ENCODE assay signal across 7 cellular contexts in genomic region chr7:120895253-120895652, GRCh38. TPM values are rescaled to one million over a fixed set of nuclear protein-coding genes. Genes with fewer than 3 reads are reported as not detected.
"Had no signal": no experiment of that assay in that cellular context is flagged by ENCODE, and none has a peak within 500 bp of the region (broad histone marks: within the 10 kb centered on the region; RNA-seq: fewer than 3 reads in every experiment).

No MANE protein-coding gene starts in this region.

RNA-seq across cellular contexts. Expression of gene TSPAN12, which starts 37.3 kb away (rescaled TPM):
- total RNA-seq: activated naive CD4-positive, alpha-beta T cell treated with anti-CD3 and anti-CD28 coated beads for 36 hours; activated naive CD4-positive, alpha-beta T cell treated with anti-CD3 and anti-CD28 coated beads, Interleukin-2, amount 50 U/mL, for 72 hours; activated naive CD8-positive, alpha-beta T cell treated with anti-CD3 and anti-CD28 coated beads for 36 hours; activated naive CD8-positive, alpha-beta T cell treated with anti-CD3 and anti-CD28 coated beads, Interleukin-2, amount 10 ng/mL, durations not matched to agents 7 days and 5 days; activated T-helper 1 cell treated with anti-CD3 and anti-CD28 coated beads, Interleukin-12 subunit alpha, Interleukin-12 subunit beta, Interleukin-2, Interleukin-4 antibody, amounts not matched to agents 30 ng/mL and 10 ng/mL and 1 ng/mL, durations not matched to agents 14 hours and 24 hours and 36 hours; activated T-helper 17 cell treated with anti-CD3 and anti-CD28 coated beads, Interleukin-2, amount 50 U/mL, for 72 hours; activated T-helper 2 cell treated with anti-CD3 and anti-CD28 coated beads, Interferon-gamma antibody, Interleukin-2, Interleukin-4, amounts not matched to agents 10 μg/mL and 5 μg/mL and 100 μg/mL, durations not matched to agents 14 hours and 24 hours and 36 hours had no signal
